24 cellular contexts compared by ENCODE assay signal in the genomic region with DNA sequence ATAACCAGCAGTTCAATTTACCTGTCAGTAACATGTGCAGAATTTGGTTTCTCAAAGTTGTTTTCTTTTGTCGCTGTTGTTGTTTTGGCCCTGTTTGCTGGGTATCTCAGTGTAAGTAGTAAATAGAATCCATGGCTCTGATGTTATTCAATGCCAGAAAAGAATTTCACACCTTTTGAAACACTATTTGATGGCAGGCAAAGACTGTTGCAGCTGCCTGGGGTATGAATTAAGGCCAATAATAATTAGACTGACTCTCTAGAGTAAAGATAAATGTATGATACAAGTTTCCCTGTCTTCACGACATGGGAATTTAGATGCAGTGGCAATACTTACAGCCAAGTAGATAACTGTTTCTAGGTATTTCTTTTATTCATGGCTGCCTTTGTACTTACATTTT.
DNase-seq lines count a peak whose midpoint lies in the region; ATAC-seq and TF ChIP-seq lines count a peak whose summit lies in the region.
"Had no signal": no experiment of that assay in that cellular context is flagged by ENCODE, and none has a peak within 500 bp of the region (broad histone marks: within the 10 kb centered on the region; RNA-seq: fewer than 3 reads in every experiment).

No MANE protein-coding gene starts in this region.

- no peak for TF ChIP-seq CTCF in endodermal cell (conservative IDR thresholded peaks at IDR 0.05)
- TF ChIP-seq CTCF in psoas muscle (IDR thresholded peaks at IDR 0.05): no peak
- TF ChIP-seq CTCF in glutamatergic neuron (IDR thresholded peaks at IDR 0.05; ENCODE audit: partially characterized antibody, unreplicated experiment): no peak
- no peak for TF ChIP-seq CTCF in PC-3 (conservative IDR thresholded peaks at IDR 0.05; ENCODE audit: low read depth, low read length)

- H3K4me3 Mint-ChIP-seq in endodermal cell: no peak overlapping the region
- H3K4me3 Mint-ChIP-seq in stimulated activated naive B cell treated with anti-CD40 and anti-IgM and Interleukin-4, amounts not matched to agents 10 μg/mL and 1 μg/mL and 100 μg/mL, for 72 hours: no peak overlapping the region
- no peak overlapping the region for H3K4me3 Mint-ChIP-seq in glutamatergic neuron (ENCODE audit: unreplicated experiment)
- H3K4me3 Mint-ChIP-seq: CD14-positive monocyte; CD4-positive, alpha-beta memory T cell; CD4-positive, CD25-positive, alpha-beta regulatory T cell; CD8-positive, alpha-beta memory T cell had no signal

- H3K27ac Mint-ChIP-seq in endodermal cell (no peak overlapping the region), glutamatergic neuron (ENCODE audit: unreplicated experiment) (no peak overlapping the region)
- peak overlapping the region; percentile 25 for H3K27ac Mint-ChIP-seq in stimulated activated naive B cell treated with anti-CD40 and anti-IgM and Interleukin-4, amounts not matched to agents 10 μg/mL and 1 μg/mL and 100 μg/mL, for 72 hours
- H3K27ac Mint-ChIP-seq: CD14-positive monocyte; CD4-positive, alpha-beta memory T cell; CD8-positive, alpha-beta memory T cell had no signal

- no peaks in the 10 kb centered on the region for H3K79me1 ChIP-seq in mesenchymal stem cell (replicated peaks; ENCODE audit: low read length, poor library complexity, severe bottlenecking)

- H3K27me3 ChIP-seq in endodermal cell (ENCODE audit: control insufficient read depth, insufficient read depth, low read length, poor library complexity, severe bottlenecking) (no peaks in the 10 kb centered on the region), psoas muscle (ENCODE audit: insufficient read depth in 3 of 3, low read length in 2 of 3) (no peaks in the 10 kb centered on the region), PC-3 (ENCODE audit: low read length) (no peaks in the 10 kb centered on the region), mesenchymal stem cell (ENCODE audit: control insufficient read depth in 1 of 2, insufficient read depth in 1 of 2, low read length in 2 of 2) (peaks cover 0 to 4% of the 10 kb centered on the region in 2 experiments)
- H3K27me3 ChIP-seq: BE2C, BLaER1 had no signal

- intact Hi-C loops in psoas muscle (cut with DNase I) (no loop called here), PC-3 (cut with micrococcal nuclease) (no loop called here)

- no peaks in the 10 kb centered on the region for H3K9me2 ChIP-seq in PC-3 (replicated peaks; ENCODE audit: low read length)

- 91 to 95% methylated on average over 2 of the region's 2 CpGs for WGBS in endodermal cell (ENCODE audit: insufficient coverage in 1 of 2, insufficient read length in 1 of 2), 2 experiments
- WGBS in psoas muscle, 3 donors: 28 to 44% (median 34%) methylated on average over 2 of the region's 2 CpGs
- WGBS in mesenchymal stem cell: 89% methylated on average over 1 of the region's 2 CpGs

- H3K14ac ChIP-seq in mesenchymal stem cell (ENCODE audit: low read length in 2 of 2): no peak overlapping the region

- no peak overlapping the region for H2AK5ac ChIP-seq in mesenchymal stem cell (ENCODE audit: low read length, severe bottlenecking)

- no peaks in the 10 kb centered on the region for H3K27me3 Mint-ChIP-seq in endodermal cell (ENCODE audit: insufficient read depth)
- H3K27me3 Mint-ChIP-seq in stimulated activated naive B cell treated with anti-CD40 and anti-IgM and Interleukin-4, amounts not matched to agents 10 μg/mL and 1 μg/mL and 100 μg/mL, for 72 hours: no peaks in the 10 kb centered on the region
- peaks cover 2% of the 10 kb centered on the region for H3K27me3 Mint-ChIP-seq in glutamatergic neuron (ENCODE audit: unreplicated experiment)

- no peak overlapping the region for H4K91ac ChIP-seq in mesenchymal stem cell (ENCODE audit: low read length)

- no peak overlapping the region for H4K8ac ChIP-seq in mesenchymal stem cell (ENCODE audit: low read length)

- H3K9ac ChIP-seq in endodermal cell (ENCODE audit: extremely low read depth, low read length, poor library complexity, severe bottlenecking): no peak overlapping the region
- H3K9ac ChIP-seq in PC-3 (ENCODE audit: low read length): no peak overlapping the region
- no peak overlapping the region for H3K9ac ChIP-seq in mesenchymal stem cell (ENCODE audit: low read length)
- H3K9ac ChIP-seq: BLaER1 had no signal

- no peak overlapping the region for H3K18ac ChIP-seq in mesenchymal stem cell (ENCODE audit: low read depth in 1 of 2, low read length in 2 of 2)

- H3K36me3 ChIP-seq in endodermal cell (ENCODE audit: control insufficient read depth, insufficient read depth, low read length): no peaks in the 10 kb centered on the region
- H3K36me3 ChIP-seq in psoas muscle (ENCODE audit: insufficient read depth in 1 of 2, low read depth in 1 of 2): no peaks in the 10 kb centered on the region
- H3K36me3 ChIP-seq in PC-3 (ENCODE audit: low read depth, low read length): no peaks in the 10 kb centered on the region
- no peaks in the 10 kb centered on the region for H3K36me3 ChIP-seq in mesenchymal stem cell (ENCODE audit: control insufficient read depth in 1 of 2, insufficient read depth in 2 of 2, low read depth in 1 of 2, low read length in 2 of 2)
- H3K36me3 ChIP-seq: BE2C had no signal

- H3K4me1 Mint-ChIP-seq in endodermal cell (peaks cover 20% of the 10 kb centered on the region), glutamatergic neuron (ENCODE audit: low read depth, unreplicated experiment) (peaks cover 19% of the 10 kb centered on the region)
- H3K4me1 Mint-ChIP-seq in stimulated activated naive B cell treated with anti-CD40 and anti-IgM and Interleukin-4, amounts not matched to agents 10 μg/mL and 1 μg/mL and 100 μg/mL, for 72 hours: peaks cover 21 to 38% of the 10 kb centered on the region in 2 donors
- H3K4me1 Mint-ChIP-seq: CD4-positive, alpha-beta memory T cell; CD4-positive, CD25-positive, alpha-beta regulatory T cell; CD8-positive, alpha-beta memory T cell had no signal

- H2BK5ac ChIP-seq in mesenchymal stem cell (ENCODE audit: low read depth, low read length, poor library complexity, severe bottlenecking): no peak overlapping the region

- H3K36me3 Mint-ChIP-seq in endodermal cell (ENCODE audit: low read depth) (peaks cover 55% of the 10 kb centered on the region), glutamatergic neuron (ENCODE audit: unreplicated experiment) (peaks cover 8% of the 10 kb centered on the region)
- peaks cover 9 to 42% of the 10 kb centered on the region in 2 donors for H3K36me3 Mint-ChIP-seq in stimulated activated naive B cell treated with anti-CD40 and anti-IgM and Interleukin-4, amounts not matched to agents 10 μg/mL and 1 μg/mL and 100 μg/mL, for 72 hours
- H3K36me3 Mint-ChIP-seq: CD14-positive monocyte; CD4-positive, alpha-beta memory T cell; CD4-positive, CD25-positive, alpha-beta regulatory T cell had no signal

- H3K27ac ChIP-seq in endodermal cell (ENCODE audit: low read depth, low read length) (no peak overlapping the region), psoas muscle (no peak overlapping the region), PC-3 (ENCODE audit: low read length) (no peak overlapping the region), mesenchymal stem cell (ENCODE audit: low read length, poor library complexity, severe bottlenecking) (no peak overlapping the region)
- H3K27ac ChIP-seq: BLaER1 had no signal

- H3K9me3 Mint-ChIP-seq in endodermal cell (peaks cover 41% of the 10 kb centered on the region), glutamatergic neuron (ENCODE audit: unreplicated experiment) (peaks cover 2% of the 10 kb centered on the region)
- peaks cover 0 to 3% of the 10 kb centered on the region in 2 donors for H3K9me3 Mint-ChIP-seq in stimulated activated naive B cell treated with anti-CD40 and anti-IgM and Interleukin-4, amounts not matched to agents 10 μg/mL and 1 μg/mL and 100 μg/mL, for 72 hours
- H3K9me3 Mint-ChIP-seq: CD4-positive, alpha-beta memory T cell; CD8-positive, alpha-beta memory T cell had no signal

- H2AFZ ChIP-seq in PC-3 (ENCODE audit: low read length) (no peak overlapping the region), mesenchymal stem cell (ENCODE audit: low read depth, low read length) (no peak overlapping the region)

- H3K9me3 ChIP-seq in endodermal cell (ENCODE audit: control insufficient read depth, low read length): peaks cover 19% of the 10 kb centered on the region
- H3K9me3 ChIP-seq in psoas muscle: no peaks in the 10 kb centered on the region
- H3K9me3 ChIP-seq in PC-3 (ENCODE audit: low read length): no peaks in the 10 kb centered on the region
- no peaks in the 10 kb centered on the region for H3K9me3 ChIP-seq in mesenchymal stem cell (ENCODE audit: control insufficient read depth, low read length)
- H3K9me3 ChIP-seq: BE2C had no signal

- no peak overlapping the region for H2BK12ac ChIP-seq in mesenchymal stem cell (ENCODE audit: low read length in 2 of 2)

- POLR2A ChIA-PET in PC-3 (lab: Charles Lee; ENCODE audit: unreplicated experiment): no interaction called here

- H3K79me2 ChIP-seq in PC-3 (ENCODE audit: low read length): no peaks in the 10 kb centered on the region

- H3K4me2 ChIP-seq in PC-3 (ENCODE audit: low read length): no peak overlapping the region
- H3K4me2 ChIP-seq in mesenchymal stem cell (ENCODE audit: low read length, poor library complexity, severe bottlenecking): no peak overlapping the region
- H3K4me2 ChIP-seq: BLaER1 had no signal

- no peak overlapping the region for H2BK15ac ChIP-seq in mesenchymal stem cell (ENCODE audit: low read depth, poor library complexity, severe bottlenecking)

- ATAC-seq in psoas muscle (peak in 3 of 4 donors; percentile 36 to 73 (median 69)), PC-3 (no peak)
- no peak for ATAC-seq in stimulated activated naive B cell treated with anti-CD40 and anti-IgM and Interleukin-4, amounts not matched to agents 10 μg/mL and 1 μg/mL and 100 μg/mL, for 72 hours (replicated peaks)
- ATAC-seq: GM12878 had no signal

- H3K4ac ChIP-seq in mesenchymal stem cell (ENCODE audit: low read depth in 1 of 2, low read length in 2 of 2): no peak overlapping the region

- H2BK120ac ChIP-seq in mesenchymal stem cell (ENCODE audit: low read depth, low read length): no peak overlapping the region

- no peaks in the 10 kb centered on the region for H3F3A ChIP-seq in PC-3 (ENCODE audit: low read length, unreplicated experiment)

- peaks cover 3% of the 10 kb centered on the region for H3K4me1 ChIP-seq in endodermal cell (ENCODE audit: control insufficient read depth, insufficient read depth, low read length)
- H3K4me1 ChIP-seq in psoas muscle: peaks cover 12% of the 10 kb centered on the region
- peaks cover 4% of the 10 kb centered on the region; the same call in 1 of the 2 replicates for H3K4me1 ChIP-seq in PC-3 (ENCODE audit: insufficient read depth, low read length)
- H3K4me1 ChIP-seq in mesenchymal stem cell (ENCODE audit: control insufficient read depth, insufficient read depth, low read depth, low read length): peaks cover 4% of the 10 kb centered on the region
- H3K4me1 ChIP-seq: BE2C had no signal

- peak overlapping the region; percentile 6 for H3K4me3 ChIP-seq in endodermal cell (ENCODE audit: low read length)
- no peak overlapping the region for H3K4me3 ChIP-seq in psoas muscle
- H3K4me3 ChIP-seq in PC-3 (ENCODE audit: low read length): no peak overlapping the region
- no peak overlapping the region for H3K4me3 ChIP-seq in mesenchymal stem cell (ENCODE audit: insufficient read depth in 1 of 2, low read depth in 1 of 2, low read length in 2 of 2)
- H3K4me3 ChIP-seq: BLaER1, GM12878 had no signal

- no peaks in the 10 kb centered on the region for H4K20me1 ChIP-seq in PC-3 (ENCODE audit: low read length)
- H4K20me1 ChIP-seq: BLaER1 had no signal

- CTCF ChIA-PET in PC-3 (lab: Charles Lee): no interaction called here

- DNase-seq in endodermal cell (no peak), psoas muscle (no peak), glutamatergic neuron (no peak), PC-3 (no peak), mesenchymal stem cell (no peak)
- no peak for DNase-seq in stimulated activated naive B cell treated with anti-CD40 and anti-IgM and Interleukin-4, amounts not matched to agents 10 μg/mL and 1 μg/mL and 100 μg/mL, for 72 hours
- DNase-seq: 8988T; ACHN; BE2C; C1 segment of cervical spinal cord; CD4-positive, alpha-beta memory T cell; CD4-positive, CD25-positive, alpha-beta regulatory T cell; CD8-positive, alpha-beta memory T cell; COR-L47; DMS 273 treated with DMSO at 0.1 percent for 48 hours; DMS153; DMS53; DMS79; DND-41; EL; GDM1 had no signal

- no peak overlapping the region for H3K23ac ChIP-seq in mesenchymal stem cell (ENCODE audit: low read length in 2 of 2)

- BruUV-seq in PC-3 (replicated peaks; lab: Mats Ljungman, UMichigan): no TSS peak

Comparison
In these comparisons a context has a peak if more than half of its experiments do, and no peak if none do; other contexts are left out.
1. ATAC-seq: peak in psoas muscle (3 of 4); none in stimulated activated naive B cell treated with anti-CD40 and anti-IgM and Interleukin-4, amounts not matched to agents 10 μg/mL and 1 μg/mL and 100 μg/mL, for 72 hours (0 of 2) and PC-3 (single experiment).